10 cellular contexts compared by ENCODE assay signal in genomic region chr20:13783528-13783927, GRCh38. TPM values are rescaled to one million over a fixed set of nuclear protein-coding genes. Genes with fewer than 3 reads are reported as not detected.
DNase-seq lines count a peak whose midpoint lies in the region; ATAC-seq, FAIRE-seq and TF ChIP-seq lines count a peak whose summit lies in the region.
"Had no signal": no experiment of that assay in that cellular context is flagged by ENCODE, and none has a peak within 500 bp of the region (broad histone marks: within the 10 kb centered on the region; RNA-seq: fewer than 3 reads in every experiment).

No MANE protein-coding gene starts in this region.

- in situ Hi-C loops in astrocyte of the cerebellum (cut with HindIII; ENCODE audit: low sequenced_read_pairs), result no loop called here

- ATAC-seq in HG03571 (IDR thresholded peaks at IDR 0.05; ENCODE audit: unreplicated experiment) (no peak), HG03045 (IDR thresholded peaks at IDR 0.05; ENCODE audit: unreplicated experiment) (no peak)

- no CpG with 5 or more reads among the region's 13 CpGs for WGBS in mesendoderm (ENCODE audit: extremely low coverage, insufficient coverage, low lambda C conversion rate)

- H2BK5ac ChIP-seq in mesendoderm (ENCODE audit: low read length), result no peak overlapping the region

- H3K27me3 ChIP-seq in BJ (ENCODE audit: control insufficient read depth, insufficient read depth, low read length) (no peaks in the 10 kb centered on the region), HUES48 (ENCODE audit: control insufficient read depth, insufficient read depth, low read length) (no peaks in the 10 kb centered on the region), mesendoderm (ENCODE audit: insufficient read depth, low read length, poor library complexity) (no peaks in the 10 kb centered on the region)

- no peak for TF ChIP-seq CTCF in BJ (IDR thresholded peaks at IDR 0.05; ENCODE audit: insufficient read depth, low read depth, low read length)
- TF ChIP-seq CTCF in astrocyte of the cerebellum (IDR thresholded peaks at IDR 0.05; ENCODE audit: low read depth, low read length, missing control alignments), result no peak

- H4K8ac ChIP-seq in mesendoderm (ENCODE audit: low read depth, low read length), result no peak overlapping the region

- H4K5ac ChIP-seq in mesendoderm (ENCODE audit: low read length), result no peak overlapping the region

- no peak overlapping the region for H3K4ac ChIP-seq in mesendoderm (ENCODE audit: low read depth, low read length)

- H3K9me3 ChIP-seq in HUES48 (ENCODE audit: control insufficient read depth, insufficient read depth, low read length), result no peaks in the 10 kb centered on the region

- H3K23ac ChIP-seq in mesendoderm (ENCODE audit: low read length), result no peak overlapping the region

- H3K36me3 ChIP-seq in BJ (ENCODE audit: control insufficient read depth, insufficient read depth, low read length) (peaks cover 6% of the 10 kb centered on the region), HUES48 (ENCODE audit: control insufficient read depth, insufficient read depth, low read length) (peaks cover 60% of the 10 kb centered on the region), mesendoderm (ENCODE audit: control insufficient read depth, insufficient read depth, low read length) (no peaks in the 10 kb centered on the region)

- peaks cover 13% of the 10 kb centered on the region for H3K79me1 ChIP-seq in mesendoderm (ENCODE audit: low read length)

- no peak overlapping the region for H2BK120ac ChIP-seq in mesendoderm (ENCODE audit: low read depth, low read length)

- FAIRE-seq in GM19239 (lab: Jason Lieb, UNC), result no peak
- FAIRE-seq: G401.6 had no signal

- H3K27ac ChIP-seq in HUES48 (ENCODE audit: low read depth, low read length) (no peak overlapping the region), mesendoderm (ENCODE audit: low read depth, low read length) (no peak overlapping the region)

- H3K79me2 ChIP-seq in mesendoderm (ENCODE audit: control insufficient read depth, insufficient read depth, low read length), result peaks cover 37% of the 10 kb centered on the region

- H2BK15ac ChIP-seq in mesendoderm (replicated peaks; ENCODE audit: low read depth), result no peak overlapping the region

- no peak for DNase-seq in BJ (ENCODE audit: low read depth)
- DNase-seq in astrocyte of the cerebellum (ENCODE audit: low read depth), result no peak
- DNase-seq in mesendoderm, result no peak
- DNase-seq in GM19239 (ENCODE audit: insufficient read length, low spot score), result no peak
- DNase-seq in NCI-H446 (lab: John Stamatoyannopoulos, UW), result no peak
- DNase-seq: kidney glomerular epithelial cell had no signal

- H3K56ac ChIP-seq in mesendoderm (ENCODE audit: low read length), result no peak overlapping the region

- no peak overlapping the region for H2AK5ac ChIP-seq in mesendoderm (ENCODE audit: low read length)

- H3K18ac ChIP-seq in mesendoderm (ENCODE audit: low read length), result no peak overlapping the region

- H3K9ac ChIP-seq in HUES48 (ENCODE audit: low read depth, low read length), result no peak overlapping the region
- H3K9ac ChIP-seq in mesendoderm (ENCODE audit: low read length), result peak overlapping the region; percentile 50

- CTCF ChIA-PET in BJ (lab: Yijun Ruan, JAX), result interaction anchor here (2.6 kb wide), 1 partner anchor 12 kb away, joined by 12 read pairs; no protein-coding TSS in a partner anchor

- H3K4me2 ChIP-seq in mesendoderm (ENCODE audit: low read length), result peak overlapping the region; percentile 39

- H3K4me1 ChIP-seq in HUES48 (ENCODE audit: control insufficient read depth, insufficient read depth, low read length), result peaks cover 7% of the 10 kb centered on the region
- peaks cover 2% of the 10 kb centered on the region for H3K4me1 ChIP-seq in mesendoderm (ENCODE audit: control insufficient read depth, low read depth, low read length)

- H3K4me3 ChIP-seq in BJ (ENCODE audit: low read depth, low read length) (peak overlapping the region; percentile 85; the same call in 1 of the 2 replicates), HUES48 (ENCODE audit: low read depth, low read length) (peak overlapping the region; percentile 99), astrocyte of the cerebellum (ENCODE audit: low read depth, low read length) (peak overlapping the region; percentile 91), mesendoderm (ENCODE audit: low read length) (no peak overlapping the region)

- POLR2A ChIA-PET in BJ (lab: Charles Lee), result no interaction called here

RNA-seq across cellular contexts. Expression of gene ESF1, which starts 1.2 kb away (rescaled TPM):
- polyA plus RNA-seq in BJ (2011; rRNA removed), result 0.76 and 2.8 TPM in 2 replicates
- 0.14 and 1.3 TPM in 2 replicates for polyA minus RNA-seq in BJ (2011; rRNA and poly(A)+ RNA removed)
- 56.8 TPM for polyA plus RNA-seq in mesendoderm (2013, experiment 1 of 2)
- 57.3 TPM for polyA plus RNA-seq in mesendoderm (2013, experiment 2 of 2)

RNA-seq across cellular contexts. Expression of gene NDUFAF5, which starts 1.3 kb away (rescaled TPM):
- polyA plus RNA-seq in BJ (2011; rRNA removed), result 6.3 and 16.1 TPM in 2 replicates
- polyA minus RNA-seq in BJ (2011; rRNA and poly(A)+ RNA removed), result 4.9 and 5.8 TPM in 2 replicates
- polyA plus RNA-seq in mesendoderm (2013, experiment 1 of 2), result 23.3 TPM
- polyA plus RNA-seq in mesendoderm (2013, experiment 2 of 2), result 23.6 TPM
